Comparison of ENCODE assay signal across 24 cellular contexts in the genomic region with DNA sequence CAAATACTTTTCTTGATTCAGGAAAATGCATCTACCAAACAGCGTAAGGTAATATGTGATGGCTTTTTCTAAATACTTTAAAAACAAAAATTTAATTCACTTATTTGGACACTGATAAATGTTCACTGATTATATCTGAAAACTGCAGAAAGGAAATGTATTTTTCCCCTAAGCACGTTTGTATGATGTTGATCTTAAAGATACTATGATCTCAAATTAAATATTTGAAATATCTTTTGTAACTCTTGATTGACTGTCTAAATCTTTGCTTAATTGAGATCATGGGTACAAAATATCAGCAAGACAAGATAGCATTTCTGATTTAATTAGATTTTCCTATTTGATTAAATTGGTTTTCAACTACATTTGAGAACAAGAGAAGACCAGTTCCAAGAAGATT.
DNase-seq lines count a peak whose midpoint lies in the region; ATAC-seq, FAIRE-seq and TF ChIP-seq lines count a peak whose summit lies in the region.
"Had no signal": no experiment of that assay in that cellular context is flagged by ENCODE, and none has a peak within 500 bp of the region (broad histone marks: within the 10 kb centered on the region; RNA-seq: fewer than 3 reads in every experiment).

No MANE protein-coding gene starts in this region.

- peaks cover 0 to 50% (median 39%) of the 10 kb centered on the region in 4 donors for H3K4me1 ChIP-seq in esophagus muscularis mucosa
- peaks cover 0 to 33% (median 15%) of the 10 kb centered on the region in 4 donors for H3K4me1 ChIP-seq in sigmoid colon
- H3K4me1 ChIP-seq: A549; BLaER1 treated with 17β-estradiol and CSF1 and Interleukin-3, amounts not matched to agents 10 nM and 100 nM had no signal

- no peak for ATAC-seq in SK-N-SH treated with all-trans-retinoic acid at 6 μM for 48 hours
- ATAC-seq: A549, GM12878 had no signal

- no peak for TF ChIP-seq POLR2A in esophagus muscularis mucosa (IDR thresholded peaks at IDR 0.05; ENCODE audit: low read depth)
- TF ChIP-seq POLR2A in sigmoid colon (IDR thresholded peaks at IDR 0.05): no peak
- no peak for TF ChIP-seq POLR2A in GM12891 (IDR thresholded peaks at IDR 0.05; ENCODE audit: low read depth, low read length)

- 0 out of 2 replicates have a peak overlapping the region, but pooled peaks have one; percentile 4 for H3K27ac ChIP-seq in SK-N-MC
- peak overlapping the region; percentile 63 to 77 (median 67) for H3K27ac ChIP-seq in esophagus muscularis mucosa (replicated peaks in 1 of 4)
- peak overlapping the region in 3 of 4 donors; percentile 58 to 61 (median 59) for H3K27ac ChIP-seq in sigmoid colon
- H3K27ac ChIP-seq: A549; BLaER1 treated with 17β-estradiol and CSF1 and Interleukin-3, amounts not matched to agents 10 nM and 100 nM; C4-2B had no signal

- FAIRE-seq in GM12891 (lab: Jason Lieb, UNC): no peak
- FAIRE-seq: A549, GM12878, GM19239 had no signal

- H3K36me3 ChIP-seq in SK-N-MC (ENCODE audit: insufficient read depth, low read length) (no peaks in the 10 kb centered on the region), esophagus muscularis mucosa (no peaks in the 10 kb centered on the region), sigmoid colon (no peaks in the 10 kb centered on the region)
- H3K36me3 ChIP-seq: BLaER1 treated with 17β-estradiol and CSF1 and Interleukin-3, amounts not matched to agents 10 nM and 100 nM had no signal

- DNase-seq in SK-N-MC (ENCODE audit: low read depth, low spot score): no peak
- DNase-seq in esophagus muscularis mucosa (ENCODE audit: extremely low spot score): no peak
- no peak for DNase-seq in sigmoid colon
- DNase-seq in amniotic stem cell (lab: John Stamatoyannopoulos, UW): no peak
- DNase-seq in GM12891 (ENCODE audit: insufficient read length, low spot score): no peak
- DNase-seq in CD1c-positive myeloid dendritic cell (ENCODE audit: extremely low spot score): no peak
- no peak for DNase-seq in stimulated activated CD8-positive, alpha-beta memory T cell treated with anti-CD3 and anti-CD28 coated beads, Interleukin-4, amount 100 ng/mL, for 48 hours
- DNase-seq: AML-193; CD4-positive, alpha-beta memory T cell; CD4-positive, CD25-positive, alpha-beta regulatory T cell; CD8-positive, alpha-beta memory T cell; COR-L47; DMS 273 treated with DMSO at 0.1 percent for 48 hours; DMS153; DMS79; DND-41; EL; GDM1 had no signal

- H3K4me3 ChIP-seq in SK-N-MC: no peak overlapping the region
- H3K4me3 ChIP-seq in esophagus muscularis mucosa: no peak overlapping the region
- no peak overlapping the region for H3K4me3 ChIP-seq in sigmoid colon
- H3K4me3 ChIP-seq: A549; BLaER1 treated with 17β-estradiol and CSF1 and Interleukin-3, amounts not matched to agents 10 nM and 100 nM; GM12878 had no signal

- no peak overlapping the region for H3K9ac ChIP-seq in SK-N-MC (ENCODE audit: insufficient read length)
- H3K9ac ChIP-seq: BLaER1 treated with 17β-estradiol and CSF1 and Interleukin-3, amounts not matched to agents 10 nM and 100 nM had no signal

- TF ChIP-seq EP300 in esophagus muscularis mucosa (IDR thresholded peaks at IDR 0.05) (no peak), sigmoid colon (IDR thresholded peaks at IDR 0.05) (no peak)

- intact Hi-C loops in esophagus muscularis mucosa (cut with DNase I): no loop called here
- intact Hi-C loops in sigmoid colon (cut with DNase I): no loop called here

- no peak for TF ChIP-seq CTCF in esophagus muscularis mucosa (IDR thresholded peaks at IDR 0.05)
- TF ChIP-seq CTCF in sigmoid colon (IDR thresholded peaks at IDR 0.05): no peak

- WGBS in esophagus muscularis mucosa: 70% methylated on average over 2 of the region's 2 CpGs
- WGBS in sigmoid colon, 2 donors: 76 to 81% methylated on average over 2 of the region's 2 CpGs

- H3K27me3 ChIP-seq in esophagus muscularis mucosa: no peaks in the 10 kb centered on the region
- no peaks in the 10 kb centered on the region for H3K27me3 ChIP-seq in sigmoid colon
- H3K27me3 ChIP-seq: BLaER1 treated with 17β-estradiol and CSF1 and Interleukin-3, amounts not matched to agents 10 nM and 100 nM had no signal

- H3K9me3 ChIP-seq in SK-N-MC (ENCODE audit: low read depth, low read length): no peaks in the 10 kb centered on the region
- peaks cover 0 to 6% (median 0%) of the 10 kb centered on the region in 4 donors for H3K9me3 ChIP-seq in esophagus muscularis mucosa
- H3K9me3 ChIP-seq in sigmoid colon: no peaks in the 10 kb centered on the region
- H3K9me3 ChIP-seq: A549; BLaER1 treated with 17β-estradiol and CSF1 and Interleukin-3, amounts not matched to agents 10 nM and 100 nM had no signal

TF ChIP-seq in SK-N-SH treated with all-trans-retinoic acid at 6 μM for 48 hours, 23 proteins besides CTCF, POLR2A, EP300 and RAD21 (continues in another document):
- TF ChIP-seq, protein P1, sequence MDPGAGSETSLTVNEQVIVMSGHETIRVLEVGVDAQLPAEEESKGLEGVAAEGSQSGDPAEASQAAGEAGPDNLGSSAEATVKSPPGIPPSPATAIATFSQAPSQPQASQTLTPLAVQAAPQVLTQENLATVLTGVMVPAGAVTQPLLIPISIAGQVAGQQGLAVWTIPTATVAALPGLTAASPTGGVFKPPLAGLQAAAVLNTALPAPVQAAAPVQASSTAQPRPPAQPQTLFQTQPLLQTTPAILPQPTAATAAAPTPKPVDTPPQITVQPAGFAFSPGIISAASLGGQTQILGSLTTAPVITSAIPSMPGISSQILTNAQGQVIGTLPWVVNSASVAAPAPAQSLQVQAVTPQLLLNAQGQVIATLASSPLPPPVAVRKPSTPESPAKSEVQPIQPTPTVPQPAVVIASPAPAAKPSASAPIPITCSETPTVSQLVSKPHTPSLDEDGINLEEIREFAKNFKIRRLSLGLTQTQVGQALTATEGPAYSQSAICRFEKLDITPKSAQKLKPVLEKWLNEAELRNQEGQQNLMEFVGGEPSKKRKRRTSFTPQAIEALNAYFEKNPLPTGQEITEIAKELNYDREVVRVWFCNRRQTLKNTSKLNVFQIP (CRISPR knock-in tag; IDR thresholded peaks at IDR 0.05; ENCODE audit: borderline replicate concordance, low read depth): no peak
- TF ChIP-seq ZNF8 (CRISPR knock-in tag; IDR thresholded peaks at IDR 0.05): no peak
- TF ChIP-seq ARNTL (CRISPR knock-in tag; IDR thresholded peaks at IDR 0.05; ENCODE audit: borderline replicate concordance, low read depth): no peak
- TF ChIP-seq TCF4 (CRISPR knock-in tag; IDR thresholded peaks at IDR 0.05; ENCODE audit: borderline replicate concordance): peak; percentile 32; the same call in 1 of the 2 replicates
- TF ChIP-seq ZC3H10 (CRISPR knock-in tag; IDR thresholded peaks at IDR 0.05): no peak
- TF ChIP-seq RARB (CRISPR knock-in tag; IDR thresholded peaks at IDR 0.05): no peak
- TF ChIP-seq ZNF565 (CRISPR knock-in tag; conservative IDR thresholded peaks at IDR 0.05; ENCODE audit: low read depth): no peak

TF ChIP-seq in GM12891, 5 proteins besides CTCF, POLR2A, EP300 and RAD21:
- no peak for TF ChIP-seq PAX5 (IDR thresholded peaks at IDR 0.05; ENCODE audit: insufficient read depth, low read length, severe bottlenecking)
- TF ChIP-seq POU2F2 (IDR thresholded peaks at IDR 0.05; ENCODE audit: low read depth, low read length): no peak
- TF ChIP-seq TAF1 (IDR thresholded peaks at IDR 0.05; ENCODE audit: low read depth, low read length): no peak
- no peak for TF ChIP-seq POLR2AphosphoS5 (IDR thresholded peaks at IDR 0.05; ENCODE audit: low read depth, low read length)
- no peak for TF ChIP-seq SPI1 (IDR thresholded peaks at IDR 0.05; ENCODE audit: low read depth, low read length)
TF ChIP-seq in GM12891: peak in this region for 0.

Comparison
In these comparisons a context has a peak if more than half of its experiments do, and no peak if none do; other contexts are left out.
1. H3K27ac ChIP-seq: peak in every context shown above with its lines; median percentile 67 in esophagus muscularis mucosa; 59 in sigmoid colon; 4 in SK-N-MC.